Comparison of ENCODE assay signal across 8 cellular contexts in genomic region chr14:76644875-76645518, GRCh38.
DNase-seq lines count a peak whose midpoint lies in the region; ATAC-seq, FAIRE-seq and TF ChIP-seq lines count a peak whose summit lies in the region.
"Had no signal": no experiment of that assay in that cellular context is flagged by ENCODE, and none has a peak within 500 bp of the region (broad histone marks: within the 10 kb centered on the region; RNA-seq: fewer than 3 reads in every experiment).

No MANE protein-coding gene starts in this region.

- DNase-seq in DMS79 treated with DMSO at 0.1 percent for 48 hours (lab: John Stamatoyannopoulos, UW) (peak; percentile 48), OCI-M2 (lab: John Stamatoyannopoulos, UW; ENCODE audit: unreplicated experiment) (peak; percentile 9), fibroblast of lung (ENCODE audit: low read depth in 2 of 2) (peak; percentile 14 to 15), psoas muscle (no peak), RCC 7860 (ENCODE audit: low spot score) (no peak)
- DNase-seq: activated B cell treated with CpG ODN at 0.5 μM for 24 hours had no signal

- H3K9me3 ChIP-seq in HEK293 (ENCODE audit: control insufficient read depth, insufficient read depth, low read depth, low read length) (no peaks in the 10 kb centered on the region), fibroblast of lung (ENCODE audit: control insufficient read depth, insufficient read depth, low read depth, low read length) (no peaks in the 10 kb centered on the region), psoas muscle (no peaks in the 10 kb centered on the region)

- H3K9ac ChIP-seq in fibroblast of lung (ENCODE audit: insufficient read depth, low read length) = no peak overlapping the region

- POLR2A ChIA-PET in HEK293 (lab: Yijun Ruan, JAX) = no interaction called here

- H3K36me3 ChIP-seq in HEK293 (ENCODE audit: control insufficient read depth in 2 of 2, insufficient read depth in 1 of 2, low read length in 2 of 2) = no peaks in the 10 kb centered on the region
- H3K36me3 ChIP-seq in fibroblast of lung (ENCODE audit: control insufficient read depth, insufficient read depth, low read length) = no peaks in the 10 kb centered on the region
- H3K36me3 ChIP-seq in psoas muscle (ENCODE audit: insufficient read depth in 1 of 2, low read depth in 1 of 2) = no peaks in the 10 kb centered on the region

- no peak overlapping the region for H3K4me2 ChIP-seq in fibroblast of lung (ENCODE audit: extremely low read depth, insufficient read depth, low read length)

- H3K27ac ChIP-seq in HEK293 (ENCODE audit: extremely low read depth, low read depth, low read length) (no peak overlapping the region), fibroblast of lung (ENCODE audit: insufficient read depth, low read length) (no peak overlapping the region), psoas muscle (no peak overlapping the region)

- no peaks in the 10 kb centered on the region for H3K79me2 ChIP-seq in fibroblast of lung (ENCODE audit: control insufficient read depth, insufficient read depth, low read length)

- WGBS in psoas muscle, 3 donors = 21 to 25% (median 22%) methylated on average over 12 of the region's 12 CpGs

- H3K4me1 ChIP-seq in HEK293 (ENCODE audit: control insufficient read depth, insufficient read depth, low read length) = peaks cover 2% of the 10 kb centered on the region; the same call in 1 of the 2 replicates
- H3K4me1 ChIP-seq in fibroblast of lung (ENCODE audit: control insufficient read depth, extremely low read depth, insufficient read depth, low read length) = no peaks in the 10 kb centered on the region
- no peaks in the 10 kb centered on the region for H3K4me1 ChIP-seq in psoas muscle

- no peak for FAIRE-seq in RCC 7860 (lab: Jason Lieb, UNC)

- no peaks in the 10 kb centered on the region for H4K20me1 ChIP-seq in fibroblast of lung (ENCODE audit: control insufficient read depth, extremely low read depth, insufficient read depth, low read length)

- TF ChIP-seq CTCF in HEK293 (tag by site-specific recombination; IDR thresholded peaks at IDR 0.05) = peak; percentile 65
- TF ChIP-seq CTCF in fibroblast of lung (conservative IDR thresholded peaks at IDR 0.05 in 1 of 2, IDR thresholded peaks at IDR 0.05 in 1 of 2; ENCODE audit: low read depth in 1 of 2, low read length in 2 of 2) = peak; percentile 29 to 52
- TF ChIP-seq CTCF in psoas muscle (IDR thresholded peaks at IDR 0.05) = peak; percentile 42

- H2AFZ ChIP-seq in fibroblast of lung (ENCODE audit: low read length) = no peak overlapping the region

- H3K27me3 ChIP-seq in fibroblast of lung (ENCODE audit: control insufficient read depth, insufficient read depth, low read length) (no peaks in the 10 kb centered on the region), psoas muscle (ENCODE audit: insufficient read depth in 3 of 3, low read length in 2 of 3) (peaks cover 0 to 2% (median 0%) of the 10 kb centered on the region in 3 donors)

- intact Hi-C loops in psoas muscle (cut with DNase I) = loop anchor here (10.0 kb wide), 1 partner anchor 590 kb away; no protein-coding TSS in a partner anchor

- H3K4me3 ChIP-seq in HEK293 (ENCODE audit: low read depth, low read length) (no peak overlapping the region), fibroblast of lung (replicated peaks in 1 of 4; ENCODE audit: control extremely low read depth in 1 of 4, insufficient read depth in 1 of 4, low read depth in 3 of 4, low read length in 4 of 4) (no peak overlapping the region), psoas muscle (no peak overlapping the region)

- ATAC-seq in psoas muscle (peak in 1 of 4 donors; percentile 42), HG03378 (IDR thresholded peaks at IDR 0.05; ENCODE audit: unreplicated experiment) (no peak)

- CTCF ChIA-PET in HEK293 (lab: Yijun Ruan, JAX) = interaction anchor here (0.6 to 6.3 kb wide), 30 partner anchors 9 to 935 kb away, joined by 3 to 80 read pairs (median 4); no protein-coding TSS in a partner anchor

TF ChIP-seq in HEK293, 187 proteins besides CTCF, POLR2A, EP300 and RAD21 (continues in another document):
- TF ChIP-seq ZNF747 (tag by site-specific recombination; IDR thresholded peaks at IDR 0.05) (no peak), ZIC2 (tag by site-specific recombination; IDR thresholded peaks at IDR 0.05) (peak; percentile 82), HIC1 (tag by site-specific recombination; IDR thresholded peaks at IDR 0.05) (no peak), ZXDB (tag by site-specific recombination; IDR thresholded peaks at IDR 0.05) (no peak), KLF8 (tag by site-specific recombination; IDR thresholded peaks at IDR 0.05) (no peak), SP7 (tag by site-specific recombination; IDR thresholded peaks at IDR 0.05) (no peak), KLF9 (tag by site-specific recombination; IDR thresholded peaks at IDR 0.05; ENCODE audit: low read depth) (no peak), ZNF214 (tag by site-specific recombination; IDR thresholded peaks at IDR 0.05; ENCODE audit: borderline replicate concordance) (no peak), ZNF692 (tag by site-specific recombination; IDR thresholded peaks at IDR 0.05) (peak; percentile 38), IKZF3 (tag by site-specific recombination; IDR thresholded peaks at IDR 0.05) (peak; percentile 78; the same call in 1 of the 2 replicates), PRDM2 (tag by site-specific recombination; IDR thresholded peaks at IDR 0.05; ENCODE audit: borderline replicate concordance) (no peak), REPIN1 (tag by site-specific recombination; IDR thresholded peaks at IDR 0.05; ENCODE audit: low read depth) (no peak), YY1 (tag by site-specific recombination; IDR thresholded peaks at IDR 0.05) (no peak), ZNF501 (tag by site-specific recombination; IDR thresholded peaks at IDR 0.05) (no peak)

Comparison
In these comparisons a context has a peak if more than half of its experiments do, and no peak if none do; other contexts are left out.
1. DNase-seq: peak in DMS79 treated with DMSO at 0.1 percent for 48 hours (single experiment), OCI-M2 (single experiment) and fibroblast of lung (2 of 2); none in psoas muscle (0 of 2) and RCC 7860 (single experiment).
2. Peak in every context shown above with its lines, with median percentiles within 50 percentile points of each other: CTCF ChIP-seq.